In the genomic region with DNA sequence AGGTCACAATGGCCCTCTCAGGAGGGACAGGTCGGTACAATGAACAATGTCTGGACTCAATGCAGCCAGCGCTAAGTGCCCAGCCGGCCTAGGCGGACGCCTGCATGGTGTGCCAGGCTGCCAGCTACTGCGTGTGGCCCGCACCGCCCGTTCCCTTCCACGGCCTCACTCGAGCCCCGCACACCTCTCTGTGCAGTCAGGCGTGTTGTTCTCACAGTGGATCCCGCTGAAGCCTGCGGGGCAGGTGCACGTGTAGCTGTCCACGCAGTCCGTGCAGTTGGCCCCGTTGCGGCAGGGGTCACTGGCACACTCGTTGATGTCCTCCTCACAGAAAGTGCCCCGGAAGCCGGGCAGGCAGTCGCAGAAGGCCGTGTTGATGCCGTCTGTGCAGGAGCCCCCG, we compare ENCODE assay signal across 24 cellular contexts.
"Had no signal": no experiment of that assay in that cellular context is flagged by ENCODE, and none has a peak within 500 bp of the region (broad histone marks: within the 10 kb centered on the region; RNA-seq: fewer than 3 reads in every experiment).

No MANE protein-coding gene starts in this region.

- H3K9me3 Mint-ChIP-seq: activated CD4-positive, alpha-beta T cell treated with anti-CD3 and anti-CD28 coated beads, Interleukin-2, amount 10 ng/mL, durations not matched to agents 7 days and 5 days; activated naive CD4-positive, alpha-beta T cell treated with anti-CD3 and anti-CD28 coated beads for 36 hours; activated naive CD8-positive, alpha-beta T cell treated with anti-CD3 and anti-CD28 coated beads, Interleukin-2, amount 10 ng/mL, durations not matched to agents 7 days and 5 days; activated T-cell treated with anti-CD3 and anti-CD28 coated beads, Interleukin-2, amount 50 U/mL, for 4 hours; effector memory CD8-positive, alpha-beta T cell; stimulated activated naive CD8-positive, alpha-beta T cell treated with anti-CD3 and anti-CD28 coated beads, Interleukin-15, Interleukin-2, amounts not matched to agents 100 ng/mL and 50 ng/mL, for 24 hours; T-cell; T-helper 2 cell treated with Interferon-gamma antibody and Interleukin-4, amounts not matched to agents 5 μg/mL and 100 μg/mL, for 36 hours had no signal

- H3K4me1 ChIP-seq: body of pancreas, SJCRH30, testis had no signal

- H3K4me1 Mint-ChIP-seq: activated CD4-positive, alpha-beta T cell treated with anti-CD3 and anti-CD28 coated beads, Interleukin-2, amount 10 ng/mL, durations not matched to agents 7 days and 5 days; activated naive CD8-positive, alpha-beta T cell treated with anti-CD3 and anti-CD28 coated beads, Interleukin-2, amount 10 ng/mL, durations not matched to agents 7 days and 5 days; T-cell had no signal

- H3K4me3 ChIP-seq: body of pancreas, mucosa of descending colon, sigmoid colon, SJCRH30, smooth muscle cell, testis had no signal

- H3K9me3 ChIP-seq: body of pancreas, mucosa of descending colon, sigmoid colon, SJCRH30, testis had no signal

- H3K27me3 Mint-ChIP-seq: activated CD4-positive, alpha-beta T cell treated with anti-CD3 and anti-CD28 coated beads, Interleukin-2, amount 10 ng/mL, durations not matched to agents 7 days and 5 days; activated naive CD8-positive, alpha-beta T cell treated with anti-CD3 and anti-CD28 coated beads, Interleukin-2, amount 10 ng/mL, durations not matched to agents 7 days and 5 days; effector memory CD8-positive, alpha-beta T cell; stimulated activated naive CD8-positive, alpha-beta T cell treated with anti-CD3 and anti-CD28 coated beads, Interleukin-15, Interleukin-2, amounts not matched to agents 100 ng/mL and 50 ng/mL, for 24 hours; T-cell had no signal

- H3K27me3 ChIP-seq: body of pancreas, sigmoid colon, SJCRH30, testis had no signal

- H3K27ac Mint-ChIP-seq: activated CD4-positive, alpha-beta T cell treated with anti-CD3 and anti-CD28 coated beads, Interleukin-2, amount 10 ng/mL, durations not matched to agents 7 days and 5 days; activated naive CD4-positive, alpha-beta T cell treated with anti-CD3 and anti-CD28 coated beads for 36 hours; activated naive CD8-positive, alpha-beta T cell treated with anti-CD3 and anti-CD28 coated beads, Interleukin-2, amount 10 ng/mL, durations not matched to agents 7 days and 5 days; effector memory CD8-positive, alpha-beta T cell; stimulated activated naive CD8-positive, alpha-beta T cell treated with anti-CD3 and anti-CD28 coated beads, Interleukin-15, Interleukin-2, amounts not matched to agents 100 ng/mL and 50 ng/mL, for 24 hours; T-cell; T-helper 2 cell treated with Interferon-gamma antibody and Interleukin-4, amounts not matched to agents 5 μg/mL and 100 μg/mL, for 36 hours had no signal

- ATAC-seq: activated CD4-positive, CD25-positive, alpha-beta regulatory T cell treated with anti-CD3 and anti-CD28 coated beads, Interleukin-2, amount 50 U/mL, for 24 hours; activated T-cell treated with anti-CD3 and anti-CD28 coated beads, Interleukin-2, amount 50 U/mL, for 4 hours; body of pancreas; effector memory CD8-positive, alpha-beta T cell; mucosa of descending colon; T-cell had no signal

- DNase-seq: activated CD4-positive, alpha-beta T cell treated with anti-CD3 and anti-CD28 coated beads, Interleukin-2, amount 10 ng/mL, durations not matched to agents 7 days and 5 days; activated CD8-positive, alpha-beta memory T cell treated with anti-CD3 and anti-CD28 coated beads for 24 hours; activated CD8-positive, alpha-beta memory T cell treated with anti-CD3 and anti-CD28 coated beads, Interleukin-2, amount 50 U/mL, for 4 hours; activated effector memory CD4-positive, alpha-beta T cell treated with Interleukin-2 at 50 U/mL for 16 hours; activated naive CD4-positive, alpha-beta T cell treated with anti-CD3 and anti-CD28 coated beads for 36 hours; activated naive CD8-positive, alpha-beta T cell treated with anti-CD3 and anti-CD28 coated beads, Interleukin-2, amount 10 ng/mL, durations not matched to agents 7 days and 5 days; activated T-cell treated with anti-CD3 and anti-CD28 coated beads, Interleukin-2, amount 50 U/mL, for 4 hours; amygdala; body of pancreas; central memory CD4-positive, alpha-beta T cell; effector memory CD8-positive, alpha-beta T cell; kidney glomerular epithelial cell; mesenchymal stem cell; mucosa of descending colon; sigmoid colon; SJCRH30; T-cell; testis; trophoblast cell had no signal

- H3K27ac ChIP-seq: SJCRH30, testis, VCaP had no signal

- H3K4me3 Mint-ChIP-seq: activated CD4-positive, alpha-beta T cell treated with anti-CD3 and anti-CD28 coated beads, Interleukin-2, amount 10 ng/mL, durations not matched to agents 7 days and 5 days; activated naive CD4-positive, alpha-beta T cell treated with anti-CD3 and anti-CD28 coated beads for 36 hours; activated naive CD8-positive, alpha-beta T cell treated with anti-CD3 and anti-CD28 coated beads, Interleukin-2, amount 10 ng/mL, durations not matched to agents 7 days and 5 days; activated T-cell treated with anti-CD3 and anti-CD28 coated beads, Interleukin-2, amount 50 U/mL, for 4 hours; effector memory CD8-positive, alpha-beta T cell; stimulated activated naive CD8-positive, alpha-beta T cell treated with anti-CD3 and anti-CD28 coated beads, Interleukin-15, Interleukin-2, amounts not matched to agents 100 ng/mL and 50 ng/mL, for 24 hours; T-cell; T-helper 2 cell treated with Interferon-gamma antibody and Interleukin-4, amounts not matched to agents 5 μg/mL and 100 μg/mL, for 36 hours had no signal
